ENCODE assay signal across 1 cellular context in the genomic region with DNA sequence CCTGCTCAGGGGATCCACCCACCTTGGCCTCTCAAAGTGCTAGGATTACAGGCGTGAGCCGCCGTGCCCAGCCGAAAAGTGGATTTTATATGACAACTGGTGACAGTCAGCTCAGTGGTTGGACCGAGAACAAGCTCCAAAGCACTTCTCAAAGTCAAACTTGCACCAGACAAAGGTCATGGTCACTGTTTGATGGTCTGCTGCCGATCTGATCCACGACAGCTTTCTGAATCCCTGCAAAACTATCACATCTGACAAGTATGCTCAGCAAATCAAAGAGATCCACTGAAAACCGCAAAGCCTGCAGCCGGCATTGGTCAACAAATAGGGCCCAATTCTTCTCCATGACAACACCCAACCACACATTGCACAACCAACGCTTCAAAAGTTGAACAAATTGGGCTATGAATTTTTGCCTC.
TF ChIP-seq lines count a peak whose summit lies in the region.

No MANE protein-coding gene starts in this region.

TF ChIP-seq in K562, 482 proteins besides CTCF, POLR2A, EP300 and RAD21 (continued from another document):
- TF ChIP-seq, protein P1, sequence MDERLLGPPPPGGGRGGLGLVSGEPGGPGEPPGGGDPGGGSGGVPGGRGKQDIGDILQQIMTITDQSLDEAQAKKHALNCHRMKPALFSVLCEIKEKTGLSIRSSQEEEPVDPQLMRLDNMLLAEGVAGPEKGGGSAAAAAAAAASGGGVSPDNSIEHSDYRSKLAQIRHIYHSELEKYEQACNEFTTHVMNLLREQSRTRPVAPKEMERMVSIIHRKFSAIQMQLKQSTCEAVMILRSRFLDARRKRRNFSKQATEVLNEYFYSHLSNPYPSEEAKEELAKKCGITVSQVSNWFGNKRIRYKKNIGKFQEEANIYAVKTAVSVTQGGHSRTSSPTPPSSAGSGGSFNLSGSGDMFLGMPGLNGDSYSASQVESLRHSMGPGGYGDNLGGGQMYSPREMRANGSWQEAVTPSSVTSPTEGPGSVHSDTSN (CRISPR knock-in tag; IDR thresholded peaks at IDR 0.05; ENCODE audit: low read depth): no peak
- TF ChIP-seq, protein P1 (tag; conservative IDR thresholded peaks at IDR 0.05; ENCODE audit: low read depth): no peak
- TF ChIP-seq KDM1A (IDR thresholded peaks at IDR 0.05): 0 out of 4 replicates have a peak, but pooled peaks of 1 of the 2 experiments have one; percentile 16
- TF ChIP-seq CEBPG (CRISPR knock-in tag; IDR thresholded peaks at IDR 0.05): no peak
- peak; percentile 15 to 60; a peak in 3 of 4 replicates for TF ChIP-seq CEBPG (tag; conservative IDR thresholded peaks at IDR 0.05 in 1 of 2, IDR thresholded peaks at IDR 0.05 in 1 of 2)
- peak; percentile 72 for TF ChIP-seq CEBPB (tag; IDR thresholded peaks at IDR 0.05)
- TF ChIP-seq RFX1 (IDR thresholded peaks at IDR 0.05): peak; percentile 26; the same call in 1 of the 2 replicates
